In genomic region chr6:71229466-71229865, GRCh38 we compare ENCODE assay signal across 29 cellular contexts.
"Had no signal": no experiment of that assay in that cellular context is flagged by ENCODE, and none has a peak within 500 bp of the region (broad histone marks: within the 10 kb centered on the region; RNA-seq: fewer than 3 reads in every experiment).

No MANE protein-coding gene starts in this region.

- H3K79me2 ChIP-seq: parathyroid adenoma had no signal

- H3K27ac ChIP-seq: colonic mucosa, dorsolateral prefrontal cortex, parathyroid adenoma, psoas muscle, stomach, thyroid gland had no signal

- ATAC-seq: activated CD4-positive, alpha-beta T cell treated with anti-CD3 and anti-CD28 coated beads for 36 hours; activated CD8-positive, alpha-beta memory T cell treated with anti-CD3 and anti-CD28 coated beads, Interleukin-2, amount 10 ng/mL, durations not matched to agents 7 days and 5 days; left colon; psoas muscle; stimulated activated naive B cell treated with anti-CD40 and anti-IgM and Interleukin-4, amounts not matched to agents 10 μg/mL and 1 μg/mL and 100 μg/mL, for 72 hours had no signal

- H3K4me3 ChIP-seq: colonic mucosa, dorsolateral prefrontal cortex, psoas muscle, stomach, thyroid gland had no signal

- H3K4me3 Mint-ChIP-seq: activated CD4-positive, alpha-beta T cell treated with anti-CD3 and anti-CD28 coated beads for 36 hours; activated CD8-positive, alpha-beta memory T cell treated with anti-CD3 and anti-CD28 coated beads, Interleukin-2, amount 10 ng/mL, durations not matched to agents 7 days and 5 days; activated CD8-positive, alpha-beta T cell treated with anti-CD3 and anti-CD28 coated beads, Interleukin-2, amount 10 ng/mL, durations not matched to agents 7 days and 5 days; neural crest cell; stimulated activated naive B cell treated with anti-CD40 and anti-IgM and Interleukin-4, amounts not matched to agents 10 μg/mL and 1 μg/mL and 100 μg/mL, for 72 hours; T-helper 2 cell treated with Interferon-gamma antibody and Interleukin-4, amounts not matched to agents 5 μg/mL and 100 μg/mL, for 36 hours had no signal

- H3K9me3 Mint-ChIP-seq: activated naive CD4-positive, alpha-beta T cell treated with anti-CD3 and anti-CD28 coated beads, Interleukin-2, amount 50 U/mL, for 72 hours; neural crest cell; T-helper 2 cell treated with Interferon-gamma antibody and Interleukin-4, amounts not matched to agents 5 μg/mL and 100 μg/mL, for 36 hours had no signal

- H3K27ac Mint-ChIP-seq: activated CD4-positive, alpha-beta T cell treated with anti-CD3 and anti-CD28 coated beads for 36 hours; activated CD8-positive, alpha-beta memory T cell treated with anti-CD3 and anti-CD28 coated beads, Interleukin-2, amount 10 ng/mL, durations not matched to agents 7 days and 5 days; activated CD8-positive, alpha-beta T cell treated with anti-CD3 and anti-CD28 coated beads, Interleukin-2, amount 10 ng/mL, durations not matched to agents 7 days and 5 days; activated naive CD4-positive, alpha-beta T cell treated with anti-CD3 and anti-CD28 coated beads, Interleukin-2, amount 50 U/mL, for 72 hours; stimulated activated naive B cell treated with anti-CD40 and anti-IgM and Interleukin-4, amounts not matched to agents 10 μg/mL and 1 μg/mL and 100 μg/mL, for 72 hours; T-helper 2 cell treated with Interferon-gamma antibody and Interleukin-4, amounts not matched to agents 5 μg/mL and 100 μg/mL, for 36 hours had no signal

- H3K27me3 ChIP-seq: colonic mucosa, dorsolateral prefrontal cortex, stomach, thyroid gland had no signal

- H3K4me1 ChIP-seq: colonic mucosa, parathyroid adenoma, psoas muscle, stomach, thyroid gland had no signal

- H3K9me3 ChIP-seq: colonic mucosa, psoas muscle, stomach, thyroid gland had no signal

- DNase-seq: activated CD4-positive, alpha-beta T cell treated with anti-CD3 and anti-CD28 coated beads for 36 hours; activated CD4-positive, CD25-positive, alpha-beta regulatory T cell; activated CD8-positive, alpha-beta memory T cell treated with anti-CD3 and anti-CD28 coated beads, Interleukin-2, amount 10 ng/mL, durations not matched to agents 7 days and 5 days; activated CD8-positive, alpha-beta T cell treated with anti-CD3 and anti-CD28 coated beads, Interleukin-2, amount 10 ng/mL, durations not matched to agents 7 days and 5 days; activated naive CD4-positive, alpha-beta T cell; activated T-cell treated with anti-CD3 and anti-CD28 coated beads, Interleukin-2, amount 50 U/mL, for 48 hours; anterior cingulate cortex; cerebellar nuclear complex; colonic mucosa; dorsolateral prefrontal cortex; effector memory CD4-positive, alpha-beta T cell; erythroblast; head of caudate nucleus; hippocampal formation; kidney; left colon; midbrain; nucleus accumbens; psoas muscle; stimulated activated CD4-positive, alpha-beta T cell treated with anti-CD3 and anti-CD28 coated beads, Interleukin-15, amount 100 ng/mL, for 24 hours; stimulated activated CD4-positive, alpha-beta T cell treated with anti-CD3 and anti-CD28 coated beads, Interleukin-2, amount 100 ng/mL, for 24 hours; stimulated activated naive B cell treated with anti-CD40 and anti-IgM and Interleukin-4, amounts not matched to agents 10 μg/mL and 1 μg/mL and 100 μg/mL, for 72 hours; stomach; thyroid gland had no signal

- H3K27me3 Mint-ChIP-seq: activated CD4-positive, alpha-beta T cell treated with anti-CD3 and anti-CD28 coated beads for 36 hours; activated CD8-positive, alpha-beta memory T cell treated with anti-CD3 and anti-CD28 coated beads, Interleukin-2, amount 10 ng/mL, durations not matched to agents 7 days and 5 days; stimulated activated naive B cell treated with anti-CD40 and anti-IgM and Interleukin-4, amounts not matched to agents 10 μg/mL and 1 μg/mL and 100 μg/mL, for 72 hours had no signal

- H3K36me3 ChIP-seq: colonic mucosa, stomach, thyroid gland had no signal

- H3K9ac ChIP-seq: parathyroid adenoma had no signal

- H2AFZ ChIP-seq: parathyroid adenoma had no signal

- H3K36me3 Mint-ChIP-seq: activated CD8-positive, alpha-beta memory T cell treated with anti-CD3 and anti-CD28 coated beads, Interleukin-2, amount 10 ng/mL, durations not matched to agents 7 days and 5 days; activated naive CD4-positive, alpha-beta T cell treated with anti-CD3 and anti-CD28 coated beads, Interleukin-2, amount 50 U/mL, for 72 hours; naive thymus-derived CD4-positive, alpha-beta T cell; stimulated activated naive B cell treated with anti-CD40 and anti-IgM and Interleukin-4, amounts not matched to agents 10 μg/mL and 1 μg/mL and 100 μg/mL, for 72 hours had no signal

- H3K4me1 Mint-ChIP-seq: neural crest cell had no signal
